In the genomic region with DNA sequence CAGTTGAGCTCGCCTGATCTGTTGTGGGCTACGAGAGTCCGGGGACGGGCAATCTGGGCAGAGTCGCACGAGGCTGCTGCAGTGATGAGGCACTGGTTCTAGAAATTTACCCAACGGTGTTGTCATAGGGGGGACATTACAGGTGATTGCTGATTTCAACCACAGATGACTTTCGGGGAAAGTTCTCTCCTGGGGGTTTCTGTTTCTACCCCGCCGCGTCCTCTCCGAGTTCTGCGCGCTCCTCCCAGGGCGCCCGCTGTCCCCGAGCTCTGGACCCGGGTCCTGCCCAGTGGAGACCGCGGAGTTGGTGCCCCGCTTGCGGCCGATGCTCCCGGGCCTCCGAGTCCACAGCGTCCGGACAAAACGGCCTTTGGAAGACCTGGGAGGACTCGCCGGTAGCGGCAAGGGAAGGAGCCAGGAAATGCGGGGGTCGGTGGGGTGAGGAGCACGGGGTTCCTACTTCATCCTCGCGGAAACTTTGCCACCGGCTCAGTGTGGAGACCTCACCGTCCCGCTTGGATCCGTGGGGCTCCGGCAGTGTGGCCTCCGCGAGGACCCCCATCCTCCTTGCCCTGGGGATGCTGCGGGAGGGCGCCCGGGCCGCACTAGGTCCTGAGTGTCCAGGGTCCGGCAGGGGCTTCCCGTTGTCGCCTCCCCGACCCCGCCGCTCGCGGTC, we compare ENCODE assay signal across 13 cellular contexts. TPM values are rescaled to one million over a fixed set of nuclear protein-coding genes. Genes with fewer than 3 reads are reported as not detected.
A peak's percentile ranks its signal among the peaks of the same experiment; 100 is the strongest.
DNase-seq lines count a peak whose midpoint lies in the region; ATAC-seq, FAIRE-seq and TF ChIP-seq lines count a peak whose summit lies in the region.
"Had no signal": no experiment of that assay in that cellular context is flagged by ENCODE, and none has a peak within 500 bp of the region (broad histone marks: within the 10 kb centered on the region; RNA-seq: fewer than 3 reads in every experiment).

No MANE protein-coding gene starts in this region.

- H2BK20ac ChIP-seq in H1 (ENCODE audit: low read length) = no peak overlapping the region

- H2BK12ac ChIP-seq in H1 (ENCODE audit: low read depth, low read length) = 0 out of 2 replicates have a peak overlapping the region, but pooled peaks have one; percentile 50

- TF ChIP-seq RAD21 in H1 (IDR thresholded peaks at IDR 0.05 in 1 of 2, conservative IDR thresholded peaks at IDR 0.05 in 1 of 2; ENCODE audit: low read depth in 2 of 2, low read length in 2 of 2) = no peak

- H3K56ac ChIP-seq in H1 (replicated peaks; ENCODE audit: insufficient read length, low read depth, low read length) = no peak overlapping the region

- peak overlapping the region; percentile 58 for H4K8ac ChIP-seq in H1 (ENCODE audit: extremely low read depth, insufficient read depth, low read length)

- peak overlapping the region; percentile 76 for H3K4me3 Mint-ChIP-seq in activated naive CD4-positive, alpha-beta T cell treated with anti-CD3 and anti-CD28 coated beads, Interleukin-2, amount 50 U/mL, for 24 hours
- peak overlapping the region; percentile 67 to 89 (median 80) for H3K4me3 Mint-ChIP-seq in naive thymus-derived CD8-positive, alpha-beta T cell

- TF ChIP-seq CTCF in H1 (IDR thresholded peaks at IDR 0.05; ENCODE audit: control extremely low read depth in 1 of 3, insufficient read depth in 1 of 3, low read depth in 1 of 3, low read length in 3 of 3) = no peak
- no peak for TF ChIP-seq CTCF in upper lobe of left lung (IDR thresholded peaks at IDR 0.05)

- no peak for DNase-seq in activated naive CD4-positive, alpha-beta T cell treated with Interleukin-2 at 50 U/mL for 16 hours
- peak in 1 of 2 experiments; percentile 65 for DNase-seq in H1 (ENCODE audit: low read depth in 1 of 2, low spot score in 2 of 2)
- no peak for DNase-seq in naive thymus-derived CD8-positive, alpha-beta T cell
- peak in 1 of 2 donors; percentile 81 for DNase-seq in upper lobe of left lung
- no peak for DNase-seq in HCEC 1CT
- no peak for DNase-seq in NCI-H187 (lab: John Stamatoyannopoulos, UW)
- DNase-seq: activated CD4-positive, alpha-beta T cell treated with anti-CD3 and anti-CD28 coated beads, Interleukin-2, amount 50 U/mL, for 1 hour had no signal

- H3K4me1 ChIP-seq in H1 (replicated peaks in 1 of 4; ENCODE audit: control insufficient read depth in 3 of 4, insufficient read depth in 4 of 4, low read length in 3 of 4) = no peaks in the 10 kb centered on the region
- peaks cover 9 to 17% (median 14%) of the 10 kb centered on the region in 4 donors for H3K4me1 ChIP-seq in upper lobe of left lung

- no peak overlapping the region for H2BK5ac ChIP-seq in H1 (ENCODE audit: low read depth, low read length)

- H3K9me3 Mint-ChIP-seq in activated naive CD4-positive, alpha-beta T cell treated with anti-CD3 and anti-CD28 coated beads, Interleukin-2, amount 50 U/mL, for 24 hours = no peaks in the 10 kb centered on the region
- H3K9me3 Mint-ChIP-seq in naive thymus-derived CD8-positive, alpha-beta T cell = no peaks in the 10 kb centered on the region

- CTCF ChIA-PET in H1 (lab: Charles Lee; ENCODE audit: partially characterized antibody) = interaction anchor here (0.5 to 1.3 kb wide), 2 partner anchors 30 to 107 kb away, joined by 3 to 5 read pairs; no protein-coding TSS in a partner anchor

- no peaks in the 10 kb centered on the region for H3K79me1 ChIP-seq in H1 (ENCODE audit: low read depth, low read length)

- 4% methylated on average over 42 of the region's 55 CpGs; no CpG with 5 or more reads in 1 of the 2 experiments for WGBS in H1 (ENCODE audit: extremely low coverage in 1 of 2, insufficient coverage in 1 of 2, insufficient read length in 1 of 2, insufficient replicate concordance in 2 of 2, low coverage in 1 of 2, low lambda C conversion rate in 2 of 2, missing lambda C conversion rate in 1 of 2), 2 experiments
- 2 to 6% methylated on average over 12 to 46 of the region's 55 CpGs for WGBS in upper lobe of left lung, 2 donors

- no peak overlapping the region for H3K27ac Mint-ChIP-seq in activated naive CD4-positive, alpha-beta T cell treated with anti-CD3 and anti-CD28 coated beads, Interleukin-2, amount 50 U/mL, for 24 hours
- peak overlapping the region in 1 of 10 donors; percentile 61 for H3K27ac Mint-ChIP-seq in naive thymus-derived CD8-positive, alpha-beta T cell

- H2AFZ ChIP-seq in H1 (ENCODE audit: low read length) = 0 out of 2 replicates have a peak overlapping the region, but pooled peaks have one; percentile 70

- H2AK5ac ChIP-seq in H1 (ENCODE audit: low read depth, low read length) = no peak overlapping the region

- H3K9ac ChIP-seq in H1 (replicated peaks in 1 of 4; ENCODE audit: extremely low read depth in 1 of 4, low read depth in 3 of 4, low read length in 3 of 4) = no peak overlapping the region

- H3K27ac ChIP-seq in H1 (ENCODE audit: low read depth, low read length) = no peak overlapping the region
- H3K27ac ChIP-seq in upper lobe of left lung = no peak overlapping the region

- no peak overlapping the region for H4K5ac ChIP-seq in H1 (ENCODE audit: insufficient read length, low read depth, low read length)

- no peak overlapping the region for H3K14ac ChIP-seq in H1 (ENCODE audit: insufficient read length)

- TF ChIP-seq EP300 in H1 (IDR thresholded peaks at IDR 0.05; ENCODE audit: borderline replicate concordance in 1 of 2, low read depth in 2 of 2, low read length in 2 of 2) (no peak), upper lobe of left lung (IDR thresholded peaks at IDR 0.05) (no peak)

- no peak overlapping the region for H3K18ac ChIP-seq in H1 (ENCODE audit: extremely low read depth, low read length)

- H3K79me2 ChIP-seq in H1 (ENCODE audit: control insufficient read depth in 1 of 2, insufficient read depth in 2 of 2, low read length in 2 of 2) = no peaks in the 10 kb centered on the region

- H3K4ac ChIP-seq in H1 (replicated peaks; ENCODE audit: insufficient read length, low read depth, low read length) = no peak overlapping the region

- no peak for TF ChIP-seq POLR2A in H1 (IDR thresholded peaks at IDR 0.05; ENCODE audit: control extremely low read depth in 1 of 2, low read depth in 2 of 2, low read length in 2 of 2)
- no peak for TF ChIP-seq POLR2A in upper lobe of left lung (IDR thresholded peaks at IDR 0.05)

- POLR2A ChIA-PET in H1 (lab: Charles Lee; ENCODE audit: partially characterized antibody) = no interaction called here
- POLR2A ChIA-PET in naive thymus-derived CD8-positive, alpha-beta T cell (lab: Charles Lee) = no interaction called here

- no peaks in the 10 kb centered on the region for H3K36me3 Mint-ChIP-seq in activated naive CD4-positive, alpha-beta T cell treated with anti-CD3 and anti-CD28 coated beads, Interleukin-2, amount 50 U/mL, for 24 hours
- H3K36me3 Mint-ChIP-seq in naive thymus-derived CD8-positive, alpha-beta T cell = peaks cover 0 to 6% (median 1%) of the 10 kb centered on the region in 3 donors

- H3K27me3 ChIP-seq in H1 (replicated peaks in 1 of 4; ENCODE audit: control insufficient read depth in 3 of 4, extremely low read depth in 1 of 4, insufficient read depth in 3 of 4, low read length in 3 of 4) (peaks cover 29 to 60% (median 54%) of the 10 kb centered on the region in 4 experiments), upper lobe of left lung (peaks cover 0 to 32% (median 17%) of the 10 kb centered on the region in 4 donors)

- peaks cover 38% of the 10 kb centered on the region for H3K27me3 Mint-ChIP-seq in activated naive CD4-positive, alpha-beta T cell treated with anti-CD3 and anti-CD28 coated beads, Interleukin-2, amount 50 U/mL, for 24 hours
- H3K27me3 Mint-ChIP-seq in naive thymus-derived CD8-positive, alpha-beta T cell = peaks cover 47 to 99% (median 72%) of the 10 kb centered on the region in 5 donors

- H4K20me1 ChIP-seq in H1 (replicated peaks in 1 of 2; ENCODE audit: control insufficient read depth in 1 of 2, insufficient read depth in 2 of 2, low read length in 2 of 2) = no peaks in the 10 kb centered on the region

- H3K4me1 Mint-ChIP-seq in activated naive CD4-positive, alpha-beta T cell treated with anti-CD3 and anti-CD28 coated beads, Interleukin-2, amount 50 U/mL, for 24 hours = peaks cover 11% of the 10 kb centered on the region
- peaks cover 8 to 19% (median 12%) of the 10 kb centered on the region in 4 donors for H3K4me1 Mint-ChIP-seq in naive thymus-derived CD8-positive, alpha-beta T cell

- H3K9me3 ChIP-seq in H1 (ENCODE audit: insufficient read depth in 2 of 2, low read depth in 1 of 2, low read length in 1 of 2) = no peaks in the 10 kb centered on the region
- no peaks in the 10 kb centered on the region for H3K9me3 ChIP-seq in upper lobe of left lung

- H3K4me2 ChIP-seq in H1 (ENCODE audit: insufficient read depth in 1 of 2, low read depth in 2 of 2, low read length in 2 of 2) = peak overlapping the region; percentile 65 to 93

- H4K91ac ChIP-seq in H1 (replicated peaks; ENCODE audit: insufficient read length, low read length) = no peak overlapping the region

- H2BK120ac ChIP-seq in H1 (replicated peaks; ENCODE audit: low read depth, low read length) = no peak overlapping the region

- H3K23ac ChIP-seq in H1 (ENCODE audit: insufficient read length) = no peak overlapping the region

- peak overlapping the region; percentile 30 to 62 (median 48); a peak in 7 of 8 replicates for H3K4me3 ChIP-seq in H1 (ENCODE audit: extremely low read depth in 1 of 4, insufficient read depth in 2 of 4, low read depth in 3 of 4, low read length in 4 of 4)
- H3K4me3 ChIP-seq in upper lobe of left lung = peak overlapping the region in 3 of 4 donors; percentile 4 to 34 (median 18)

- no peak for FAIRE-seq in H1 (lab: Jason Lieb, UNC)
- FAIRE-seq: GM18507 had no signal

- H2BK15ac ChIP-seq in H1 (ENCODE audit: low read length) = no peak overlapping the region

- no peaks in the 10 kb centered on the region for H3K36me3 ChIP-seq in H1 (ENCODE audit: control insufficient read depth in 2 of 4, insufficient read depth in 4 of 4, low read length in 3 of 4)
- H3K36me3 ChIP-seq in upper lobe of left lung = no peaks in the 10 kb centered on the region

- peaks cover 9% of the 10 kb centered on the region; the same call in 1 of the 2 replicates for H3K23me2 ChIP-seq in H1 (ENCODE audit: low read depth, low read length)

- peak in 1 of 2 donors; percentile 38 for ATAC-seq in naive thymus-derived CD8-positive, alpha-beta T cell
- ATAC-seq in upper lobe of left lung (ENCODE audit: low FRiP score in 2 of 2) (peak in 1 of 2 donors; percentile 23), HG03139 (IDR thresholded peaks at IDR 0.05; ENCODE audit: unreplicated experiment) (no peak)

RNA-seq across cellular contexts. Expression of a gene that starts 12.3 kb away (rescaled TPM):
- total RNA-seq in H1 (2021; fragmentation: NEBNext Ultra II Directional; extraction: Animal tissue kit (Norgen Biotek cat#: 25700)) = not detected in 2 replicates
- not detected in 2 replicates for polyA plus RNA-seq in H1 (2011; rRNA removed)
- polyA plus RNA-seq in H1 (2011; cell fraction: cytosol; rRNA removed) = not detected
- polyA plus RNA-seq in H1 (2011; cell fraction: nucleus; rRNA removed) = not detected
- not detected in 4 replicates for polyA plus RNA-seq in H1 (2012, experiment 1 of 2)
- not detected for polyA plus RNA-seq in H1 (2012, experiment 2 of 2)
- not detected for polyA plus RNA-seq in H1 (2013, experiment 1 of 2)
- not detected for polyA plus RNA-seq in H1 (2013, experiment 2 of 2)
- polyA minus RNA-seq in H1 (2011; rRNA and poly(A)+ RNA removed) = not detected in 2 replicates
- polyA minus RNA-seq in H1 (2011; cell fraction: cytosol; rRNA and poly(A)+ RNA removed) = not detected
- not detected for polyA minus RNA-seq in H1 (2011; cell fraction: nucleus; rRNA and poly(A)+ RNA removed)
- not detected for total RNA-seq in naive thymus-derived CD8-positive, alpha-beta T cell
- polyA plus RNA-seq in naive thymus-derived CD8-positive, alpha-beta T cell = not detected
- not detected for total RNA-seq in upper lobe of left lung
- total RNA-seq: dermis microvascular lymphatic vessel endothelial cell, mesenteric fat pad had no signal
- polyA plus RNA-seq: BJ had no signal

RNA-seq across cellular contexts. Expression of a gene that starts 31.3 kb away (rescaled TPM):
- total RNA-seq in H1 (2021; fragmentation: NEBNext Ultra II Directional; extraction: Animal tissue kit (Norgen Biotek cat#: 25700)) = 3.3 and 4.2 TPM in 2 replicates
- 1.8 and 1.9 TPM in 2 replicates for polyA plus RNA-seq in H1 (2011; rRNA removed)
- polyA plus RNA-seq in H1 (2011; cell fraction: cytosol; rRNA removed) = 2.6 TPM
- polyA plus RNA-seq in H1 (2011; cell fraction: nucleus; rRNA removed) = 5.7 TPM
- polyA plus RNA-seq in H1 (2012, experiment 1 of 2) = 2.0 to 3.7 TPM (median 2.8 TPM) in 4 replicates
- 0.64 TPM for polyA plus RNA-seq in H1 (2012, experiment 2 of 2)
- polyA plus RNA-seq in H1 (2013, experiment 1 of 2) = 7.5 TPM
- polyA plus RNA-seq in H1 (2013, experiment 2 of 2) = 7.0 TPM
- 5.4 and 10.4 TPM in 2 replicates for polyA minus RNA-seq in H1 (2011; rRNA and poly(A)+ RNA removed)
- not detected for polyA minus RNA-seq in H1 (2011; cell fraction: cytosol; rRNA and poly(A)+ RNA removed)
- 8.4 TPM for polyA minus RNA-seq in H1 (2011; cell fraction: nucleus; rRNA and poly(A)+ RNA removed)
- under 1 TPM in 1 of 2 experiments, not detected in 1; 0.93 TPM for total RNA-seq in naive thymus-derived CD8-positive, alpha-beta T cell
- 1 to 10 TPM in 1 of 3 donors, under 1 TPM in 1, not detected in 1; 0.40 to 1.3 TPM for polyA plus RNA-seq in naive thymus-derived CD8-positive, alpha-beta T cell
- 1 to 10 TPM in 4 of 6 donors, not detected in 2; 2.5 to 7.0 (median 4.9) TPM for total RNA-seq in upper lobe of left lung
